Comparison of ENCODE assay signal across 10 cellular contexts in the genomic region with DNA sequence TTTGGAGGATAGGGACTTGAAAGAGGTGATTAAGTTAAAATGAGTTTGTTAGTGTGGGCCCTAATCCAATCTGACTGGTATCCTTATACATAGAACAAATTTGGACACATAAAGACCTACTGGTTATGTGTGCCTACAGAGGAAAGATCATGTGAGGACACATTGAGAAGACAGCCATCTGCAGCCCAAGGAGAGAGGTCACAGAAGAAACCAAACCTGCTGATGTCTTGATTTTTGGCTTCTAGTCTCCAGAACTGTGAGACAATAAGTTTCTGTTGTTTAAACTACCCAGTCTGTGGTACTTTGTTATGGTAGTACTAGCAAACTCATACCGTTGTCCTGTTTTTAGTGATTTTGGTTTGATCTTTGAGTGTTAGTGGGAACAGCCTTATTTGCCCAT. TPM values are rescaled to one million over a fixed set of nuclear protein-coding genes. Genes with fewer than 3 reads are reported as not detected.
"Had no signal": no experiment of that assay in that cellular context is flagged by ENCODE, and none has a peak within 500 bp of the region (broad histone marks: within the 10 kb centered on the region; RNA-seq: fewer than 3 reads in every experiment).

No MANE protein-coding gene starts in this region.

- H3K4me3 ChIP-seq: GM23248, HAP-1 had no signal

- FAIRE-seq: HepG2 had no signal

- H3K9ac ChIP-seq: GM23248 had no signal

- H3K27ac ChIP-seq: GM23248, HL-60 had no signal

- ATAC-seq: HCT116, HepG2 had no signal

- H3K4me1 ChIP-seq: HAP-1 had no signal

- H3K9me3 ChIP-seq: HAP-1 had no signal

- DNase-seq: GM23248, GOT3, H7, HFFc6, KBM-7 had no signal

- H2AFZ ChIP-seq: GM23248 had no signal

- H3K36me3 ChIP-seq: HAP-1 had no signal

RNA-seq across cellular contexts. Expression of gene RNF180, which starts 18.3 kb away (rescaled TPM):
- total RNA-seq: HFFc6 had no signal
- polyA plus RNA-seq: HepG2, IgD-negative memory B cell had no signal
